12 cellular contexts compared by ENCODE assay signal in the genomic region with DNA sequence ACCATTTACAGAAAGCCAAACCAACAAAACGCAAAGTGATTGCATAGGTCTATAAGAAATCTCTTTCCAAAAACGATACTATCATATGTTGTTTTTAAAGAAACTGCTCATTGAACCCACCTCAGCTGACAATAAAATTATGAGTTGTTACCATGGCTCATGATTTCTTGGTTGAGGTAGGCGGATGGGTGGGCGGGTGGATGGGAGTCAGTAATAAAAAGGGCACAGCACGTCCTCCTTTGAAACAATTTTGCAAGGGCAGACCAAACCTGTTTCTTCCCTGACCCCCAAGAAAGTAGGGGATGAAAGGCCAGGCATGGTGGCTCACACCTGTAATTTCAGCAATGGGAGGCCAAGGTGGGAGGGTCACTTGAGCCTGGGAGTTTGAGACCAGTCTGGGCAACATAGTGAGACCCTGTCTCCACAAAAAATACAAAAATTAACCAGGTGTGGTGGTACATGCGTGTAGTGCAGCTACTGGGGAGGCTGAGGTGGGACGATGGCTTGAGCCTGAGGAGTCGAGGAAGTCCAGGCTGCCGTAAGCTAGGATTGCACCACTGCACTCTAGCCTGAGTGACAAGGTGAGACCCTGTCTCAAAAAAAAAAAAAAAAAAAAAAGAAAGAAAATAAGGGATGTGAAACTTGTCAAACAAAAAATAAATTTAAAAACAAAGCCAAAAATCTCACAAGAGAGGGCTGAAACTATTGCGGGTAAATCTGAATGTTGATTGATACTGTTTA. TPM values are rescaled to one million over a fixed set of nuclear protein-coding genes. Genes with fewer than 3 reads are reported as not detected.
DNase-seq lines count a peak whose midpoint lies in the region; ATAC-seq and TF ChIP-seq lines count a peak whose summit lies in the region.
"Had no signal": no experiment of that assay in that cellular context is flagged by ENCODE, and none has a peak within 500 bp of the region (broad histone marks: within the 10 kb centered on the region; RNA-seq: fewer than 3 reads in every experiment).

No MANE protein-coding gene starts in this region.

- H3K9me2 ChIP-seq in hepatocyte (replicated peaks; ENCODE audit: insufficient read depth), result no peaks in the 10 kb centered on the region

- H4K20me1 ChIP-seq in hepatocyte (ENCODE audit: insufficient read depth, poor library complexity, severe bottlenecking), result no peaks in the 10 kb centered on the region

- H3K4me1 Mint-ChIP-seq in T-helper 1 cell treated with Interleukin-12 subunit alpha and Interleukin-12 subunit beta and Interleukin-4 antibody, amounts not matched to agents 30 μg/mL and 1 μg/mL, for 36 hours (ENCODE audit: low read depth), result peaks cover 55% of the 10 kb centered on the region
- peaks cover 57% of the 10 kb centered on the region for H3K4me1 Mint-ChIP-seq in activated CD8-positive, alpha-beta T cell treated with anti-CD3 and anti-CD28 coated beads for 36 hours (ENCODE audit: low read depth)
- H3K4me1 Mint-ChIP-seq in stimulated activated effector memory CD8-positive, alpha-beta T cell treated with anti-CD3 and anti-CD28 coated beads, Interleukin-12 subunit alpha, Interleukin-12 subunit beta, amount 100 ng/mL, for 72 hours, result peaks cover 34% of the 10 kb centered on the region

- intact Hi-C loops in activated CD8-positive, alpha-beta T cell treated with anti-CD3 and anti-CD28 coated beads for 36 hours (cut with micrococcal nuclease), result no loop called here

- ATAC-seq in activated CD8-positive, alpha-beta T cell treated with anti-CD3 and anti-CD28 coated beads for 36 hours, result no peak
- no peak for ATAC-seq in stimulated activated effector memory CD8-positive, alpha-beta T cell treated with anti-CD3 and anti-CD28 coated beads, Interleukin-12 subunit alpha, Interleukin-12 subunit beta, amount 100 ng/mL, for 72 hours
- no peak for ATAC-seq in HG02588 (IDR thresholded peaks at IDR 0.05; ENCODE audit: unreplicated experiment)
- no peak for ATAC-seq in HG03460 (IDR thresholded peaks at IDR 0.05; ENCODE audit: unreplicated experiment)
- ATAC-seq: right cardiac atrium had no signal

- H3K9me3 Mint-ChIP-seq in T-helper 1 cell treated with Interleukin-12 subunit alpha and Interleukin-12 subunit beta and Interleukin-4 antibody, amounts not matched to agents 30 μg/mL and 1 μg/mL, for 36 hours, result no peaks in the 10 kb centered on the region
- H3K9me3 Mint-ChIP-seq in activated CD8-positive, alpha-beta T cell treated with anti-CD3 and anti-CD28 coated beads for 36 hours, result no peaks in the 10 kb centered on the region
- H3K9me3 Mint-ChIP-seq in stimulated activated effector memory CD8-positive, alpha-beta T cell treated with anti-CD3 and anti-CD28 coated beads, Interleukin-12 subunit alpha, Interleukin-12 subunit beta, amount 100 ng/mL, for 72 hours, result no peaks in the 10 kb centered on the region

- no peaks in the 10 kb centered on the region for H3K9me3 ChIP-seq in hepatocyte (ENCODE audit: low read depth)

- H3K36me3 ChIP-seq in hepatocyte (replicated peaks; ENCODE audit: insufficient read depth, low read depth), result no peaks in the 10 kb centered on the region

- no peak overlapping the region for H3K27ac ChIP-seq in hepatocyte

- POLR2A ChIA-PET in activated CD8-positive, alpha-beta T cell treated with anti-CD3 and anti-CD28 coated beads for 36 hours (lab: Charles Lee), result interaction anchor here (0.9 kb wide), 1 partner anchor 12 kb away, joined by 3 read pairs; no protein-coding TSS in a partner anchor

- DNase-seq in T-helper 1 cell (no peak), hepatocyte (ENCODE audit: low spot score) (no peak), ecto neural progenitor cell (ENCODE audit: low spot score) (no peak)
- peak; percentile 69 for DNase-seq in activated CD8-positive, alpha-beta T cell treated with anti-CD3 and anti-CD28 coated beads for 36 hours
- DNase-seq in stimulated activated effector memory CD8-positive, alpha-beta T cell treated with anti-CD3 and anti-CD28 coated beads, Interleukin-12 subunit alpha, Interleukin-12 subunit beta, amount 100 ng/mL, for 72 hours (ENCODE audit: low spot score in 2 of 2), result no peak
- DNase-seq: effector CD4-positive, alpha-beta T cell; NCI-H1105 treated with DMSO at 0.1 percent for 48 hours; right cardiac atrium had no signal

- H3K4me2 ChIP-seq in hepatocyte, result peak overlapping the region; percentile 86

- H3K79me2 ChIP-seq in hepatocyte, result peaks cover 41% of the 10 kb centered on the region

- no peak overlapping the region for H2AFZ ChIP-seq in hepatocyte

- H3K36me3 Mint-ChIP-seq in T-helper 1 cell treated with Interleukin-12 subunit alpha and Interleukin-12 subunit beta and Interleukin-4 antibody, amounts not matched to agents 30 μg/mL and 1 μg/mL, for 36 hours (ENCODE audit: low read depth), result peaks cover 14% of the 10 kb centered on the region
- H3K36me3 Mint-ChIP-seq in activated CD8-positive, alpha-beta T cell treated with anti-CD3 and anti-CD28 coated beads for 36 hours (ENCODE audit: low read depth), result peaks cover 34% of the 10 kb centered on the region
- H3K36me3 Mint-ChIP-seq in stimulated activated effector memory CD8-positive, alpha-beta T cell treated with anti-CD3 and anti-CD28 coated beads, Interleukin-12 subunit alpha, Interleukin-12 subunit beta, amount 100 ng/mL, for 72 hours, result peaks cover 66% of the 10 kb centered on the region

- CTCF ChIA-PET in activated CD8-positive, alpha-beta T cell treated with anti-CD3 and anti-CD28 coated beads for 36 hours (lab: Charles Lee), result interaction anchor here (1.2 to 7.3 kb wide), 8 partner anchors 8 to 264 kb away, joined by 3 to 73 read pairs (median 24); no protein-coding TSS in a partner anchor

- WGBS in hepatocyte (ENCODE audit: low lambda C conversion rate, missing lambda C conversion rate), result 95% methylated on average over 10 of the region's 10 CpGs

- H3K27me3 ChIP-seq in hepatocyte, result no peaks in the 10 kb centered on the region

- H3K4me3 Mint-ChIP-seq in T-helper 1 cell treated with Interleukin-12 subunit alpha and Interleukin-12 subunit beta and Interleukin-4 antibody, amounts not matched to agents 30 μg/mL and 1 μg/mL, for 36 hours, result peak overlapping the region; percentile 81
- peak overlapping the region; percentile 92 for H3K4me3 Mint-ChIP-seq in activated CD8-positive, alpha-beta T cell treated with anti-CD3 and anti-CD28 coated beads for 36 hours
- H3K4me3 Mint-ChIP-seq in stimulated activated effector memory CD8-positive, alpha-beta T cell treated with anti-CD3 and anti-CD28 coated beads, Interleukin-12 subunit alpha, Interleukin-12 subunit beta, amount 100 ng/mL, for 72 hours, result peak overlapping the region; percentile 85

- no peak for TF ChIP-seq CTCF in activated CD8-positive, alpha-beta T cell treated with anti-CD3 and anti-CD28 coated beads for 36 hours (IDR thresholded peaks at IDR 0.05)
- no peak for TF ChIP-seq CTCF in hepatocyte (IDR thresholded peaks at IDR 0.05; ENCODE audit: poor library complexity)

- no peaks in the 10 kb centered on the region for H3K4me1 ChIP-seq in hepatocyte (ENCODE audit: insufficient read depth)

- peaks cover 19% of the 10 kb centered on the region for H3K27me3 Mint-ChIP-seq in T-helper 1 cell treated with Interleukin-12 subunit alpha and Interleukin-12 subunit beta and Interleukin-4 antibody, amounts not matched to agents 30 μg/mL and 1 μg/mL, for 36 hours (ENCODE audit: low read depth)
- H3K27me3 Mint-ChIP-seq in activated CD8-positive, alpha-beta T cell treated with anti-CD3 and anti-CD28 coated beads for 36 hours, result no peaks in the 10 kb centered on the region

- H3K27ac Mint-ChIP-seq in T-helper 1 cell treated with Interleukin-12 subunit alpha and Interleukin-12 subunit beta and Interleukin-4 antibody, amounts not matched to agents 30 μg/mL and 1 μg/mL, for 36 hours, result no peak overlapping the region
- H3K27ac Mint-ChIP-seq in activated CD8-positive, alpha-beta T cell treated with anti-CD3 and anti-CD28 coated beads for 36 hours, result peak overlapping the region; percentile 70
- H3K27ac Mint-ChIP-seq in stimulated activated effector memory CD8-positive, alpha-beta T cell treated with anti-CD3 and anti-CD28 coated beads, Interleukin-12 subunit alpha, Interleukin-12 subunit beta, amount 100 ng/mL, for 72 hours, result peak overlapping the region; percentile 94

- no peak overlapping the region for H3K4me3 ChIP-seq in hepatocyte

RNA-seq across cellular contexts. Expression of gene ABHD10, which starts 2.1 kb away (rescaled TPM):
- total RNA-seq in activated CD8-positive, alpha-beta T cell treated with anti-CD3 and anti-CD28 coated beads for 36 hours, result 10 to 100 TPM; 59.4 to 66.5 TPM
- 34.2 and 36.2 TPM in 2 replicates for total RNA-seq in hepatocyte
- polyA plus RNA-seq in hepatocyte, result 18.0 and 25.6 TPM in 2 replicates

RNA-seq across cellular contexts. Expression of gene TAGLN3, which starts 17.8 kb away (rescaled TPM):
- total RNA-seq in activated CD8-positive, alpha-beta T cell treated with anti-CD3 and anti-CD28 coated beads for 36 hours, result 1 to 10 TPM in 1 of 2 experiments, under 1 TPM in 1; 0.89 to 1.2 TPM
- 1.9 and 2.1 TPM in 2 replicates for total RNA-seq in hepatocyte
- 0.51 and 1.9 TPM in 2 replicates for polyA plus RNA-seq in hepatocyte

RNA-seq across cellular contexts. Expression of gene TMPRSS7, which starts 53.6 kb away (rescaled TPM):
- total RNA-seq in activated CD8-positive, alpha-beta T cell treated with anti-CD3 and anti-CD28 coated beads for 36 hours, result not detected
- total RNA-seq in hepatocyte, result 0.24 TPM in 1 of 2 replicates, not detected in the other
- 0.06 TPM in 1 of 2 replicates, not detected in the other for polyA plus RNA-seq in hepatocyte
- total RNA-seq: kidney epithelial cell, right cardiac atrium had no signal
- polyA plus RNA-seq: right cardiac atrium had no signal
